26 cellular contexts compared by ENCODE assay signal in the genomic region with DNA sequence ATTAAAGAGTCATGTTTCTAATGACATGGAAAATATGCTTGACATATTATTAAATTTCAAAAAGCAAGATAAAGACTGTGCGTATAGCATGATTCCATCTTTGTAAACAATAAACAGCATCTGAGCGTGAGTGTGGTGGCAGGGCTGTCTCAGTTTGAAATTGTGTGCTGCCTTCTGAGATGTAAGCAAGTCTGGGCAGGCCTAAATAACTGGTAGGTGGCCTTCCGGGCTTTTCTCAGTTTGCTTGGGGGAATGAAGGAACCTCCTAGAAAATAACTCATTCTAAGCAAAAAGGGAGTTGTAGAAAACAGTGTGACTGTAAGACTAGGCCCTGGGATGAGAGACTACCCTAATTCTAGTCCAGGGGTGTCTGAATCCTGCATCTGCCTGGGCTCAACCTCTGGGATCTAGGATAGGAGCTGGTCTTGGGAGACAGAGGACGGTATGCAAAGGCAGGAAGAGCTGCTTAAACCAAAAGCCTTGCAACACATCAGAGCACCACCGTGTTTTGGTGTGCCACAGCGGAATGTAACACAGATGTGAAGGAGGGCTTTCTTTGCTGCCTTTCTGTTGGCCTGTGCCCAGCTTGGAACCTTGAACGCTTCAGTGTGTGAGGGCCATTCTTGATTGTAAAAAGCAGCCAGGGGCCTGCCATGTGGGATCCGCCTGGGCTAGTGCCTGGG.
A peak's percentile ranks its signal among the peaks of the same experiment; 100 is the strongest.
DNase-seq lines count a peak whose midpoint lies in the region; ATAC-seq and TF ChIP-seq lines count a peak whose summit lies in the region.
"Had no signal": no experiment of that assay in that cellular context is flagged by ENCODE, and none has a peak within 500 bp of the region (broad histone marks: within the 10 kb centered on the region; RNA-seq: fewer than 3 reads in every experiment).

No MANE protein-coding gene starts in this region.

- H3K36me3 ChIP-seq in SK-N-MC (ENCODE audit: insufficient read depth, low read length) (no peaks in the 10 kb centered on the region), trophoblast cell (ENCODE audit: control insufficient read depth in 1 of 2, insufficient read depth in 2 of 2, low read length in 2 of 2) (no peaks in the 10 kb centered on the region), aorta (ENCODE audit: control insufficient read depth in 1 of 2, insufficient read depth in 2 of 2, low read length in 1 of 2) (no peaks in the 10 kb centered on the region)
- H3K36me3 ChIP-seq: ascending aorta, suprapubic skin had no signal

- H2BK120ac ChIP-seq in trophoblast cell (ENCODE audit: insufficient read depth, low read length, poor library complexity), result peak overlapping the region; percentile 26

- no peak overlapping the region for H3K4me3 ChIP-seq in HFF-Myc (replicated peaks; ENCODE audit: low read depth, low read length)
- no peak overlapping the region for H3K4me3 ChIP-seq in SK-N-MC
- no peak overlapping the region for H3K4me3 ChIP-seq in trophoblast cell (ENCODE audit: low read depth, low read length)
- H3K4me3 ChIP-seq in aorta (ENCODE audit: low read length in 2 of 2), result no peak overlapping the region
- H3K4me3 ChIP-seq: ascending aorta, mucosa of descending colon, suprapubic skin had no signal

- H3K9me3 ChIP-seq in SK-N-MC (ENCODE audit: low read depth, low read length) (no peaks in the 10 kb centered on the region), trophoblast cell (ENCODE audit: insufficient read depth, low read depth, low read length) (peaks cover 3% of the 10 kb centered on the region), aorta (ENCODE audit: control insufficient read depth, low read length) (no peaks in the 10 kb centered on the region)
- H3K9me3 ChIP-seq: ascending aorta, mucosa of descending colon, suprapubic skin had no signal

- H3K4me1 ChIP-seq in trophoblast cell (ENCODE audit: control insufficient read depth in 1 of 2, insufficient read depth in 2 of 2, low read length in 2 of 2), result peaks cover 0 to 4% of the 10 kb centered on the region in 2 experiments
- no peaks in the 10 kb centered on the region for H3K4me1 ChIP-seq in aorta (ENCODE audit: control insufficient read depth in 1 of 2, insufficient read depth in 2 of 2, low read length in 2 of 2)
- H3K4me1 ChIP-seq: ascending aorta, suprapubic skin had no signal

- H4K8ac ChIP-seq in trophoblast cell (ENCODE audit: low read depth, low read length), result peak overlapping the region; percentile 30

- no peak overlapping the region for H3K23ac ChIP-seq in trophoblast cell (ENCODE audit: low read length)

- H2AFZ ChIP-seq in trophoblast cell (ENCODE audit: insufficient read depth, low read length, poor library complexity), result peak overlapping the region; percentile 20

- peak overlapping the region; percentile 55 for H2BK5ac ChIP-seq in trophoblast cell (ENCODE audit: low read depth, low read length, poor library complexity)

- H2AK5ac ChIP-seq in trophoblast cell (ENCODE audit: low read length), result no peak overlapping the region

- ATAC-seq in aorta (ENCODE audit: low FRiP score), result no peak
- ATAC-seq: activated CD4-positive, alpha-beta T cell treated with anti-CD3 and anti-CD28 coated beads for 36 hours; mucosa of descending colon; sciatic nerve; SK-N-SH treated with all-trans-retinoic acid at 6 μM for 48 hours; stimulated activated naive B cell treated with anti-CD40 and anti-IgM and Interleukin-4, amounts not matched to agents 10 μg/mL and 1 μg/mL and 100 μg/mL, for 72 hours; T-helper 17 cell had no signal

- 0 out of 2 replicates have a peak overlapping the region, but pooled peaks have one; percentile 25 for H3K27ac ChIP-seq in SK-N-MC
- peak overlapping the region; percentile 55 for H3K27ac ChIP-seq in epithelial cell of prostate
- H3K27ac ChIP-seq in trophoblast cell (ENCODE audit: low read depth, low read length), result no peak overlapping the region
- H3K27ac ChIP-seq in aorta (ENCODE audit: low read depth in 1 of 2, low read length in 2 of 2), result no peak overlapping the region
- H3K27ac ChIP-seq: ascending aorta, C4-2B, suprapubic skin had no signal

- H3K18ac ChIP-seq in trophoblast cell (ENCODE audit: low read length), result no peak overlapping the region

- no peak overlapping the region for H3K14ac ChIP-seq in trophoblast cell (ENCODE audit: low read length)

- no peak overlapping the region for H3K9ac ChIP-seq in SK-N-MC (ENCODE audit: insufficient read length)
- H3K9ac ChIP-seq in trophoblast cell (ENCODE audit: low read length), result no peak overlapping the region

- TF ChIP-seq CTCF in HFF-Myc (IDR thresholded peaks at IDR 0.05; ENCODE audit: low read depth, low read length, missing control alignments), result no peak

- H3K4ac ChIP-seq in trophoblast cell (ENCODE audit: low read depth, low read length), result no peak overlapping the region

- no peaks in the 10 kb centered on the region for H3K27me3 ChIP-seq in trophoblast cell (ENCODE audit: insufficient read depth, low read length)
- no peaks in the 10 kb centered on the region for H3K27me3 ChIP-seq in aorta (ENCODE audit: control insufficient read depth in 1 of 2, insufficient read depth in 2 of 2, low read length in 1 of 2)
- H3K27me3 ChIP-seq: ascending aorta, suprapubic skin had no signal

- no peak overlapping the region for H3K4me2 ChIP-seq in trophoblast cell (ENCODE audit: low read length)

- no CpG with 5 or more reads among the region's 8 CpGs for WGBS in trophoblast cell (ENCODE audit: extremely low coverage, insufficient coverage, insufficient read length)
- 74 to 79% methylated on average over 8 of the region's 8 CpGs for WGBS in aorta, 2 donors

- H3K79me1 ChIP-seq in trophoblast cell (ENCODE audit: low read length), result peaks cover 4% of the 10 kb centered on the region

- H4K91ac ChIP-seq in trophoblast cell (ENCODE audit: low read depth, low read length), result peak overlapping the region; percentile 10

- H2BK12ac ChIP-seq in trophoblast cell (ENCODE audit: low read length), result peak overlapping the region; percentile 82

- intact Hi-C loops in aorta (cut with DNase I), result no loop called here

- H4K12ac ChIP-seq in trophoblast cell (ENCODE audit: low read depth, low read length), result no peak overlapping the region

- no peaks in the 10 kb centered on the region for H3K79me2 ChIP-seq in trophoblast cell (ENCODE audit: control insufficient read depth, insufficient read depth, low read length, poor library complexity)

- peak; percentile 30 for DNase-seq in HFF-Myc (ENCODE audit: extremely low read depth, low read depth)
- DNase-seq in SK-N-MC (ENCODE audit: low read depth, low spot score), result no peak
- DNase-seq in epithelial cell of prostate (ENCODE audit: low read depth, low spot score), result no peak
- DNase-seq in trophoblast cell, result peak; percentile 2 to 12
- no peak for DNase-seq in aorta
- DNase-seq in NCI-H146 treated with DMSO at 0.1 percent for 48 hours (lab: John Stamatoyannopoulos, UW; ENCODE audit: unreplicated experiment), result no peak
- DNase-seq in NCI-H2029 (lab: John Stamatoyannopoulos, UW), result no peak
- DNase-seq: activated CD4-positive, alpha-beta T cell treated with anti-CD3 and anti-CD28 coated beads for 36 hours; activated effector memory CD4-positive, alpha-beta T cell treated with Interleukin-2 at 50 U/mL for 16 hours; activated naive CD8-positive, alpha-beta T cell treated with anti-CD3 and anti-CD28 coated beads for 36 hours; activated T-cell treated with anti-CD3 and anti-CD28 coated beads for 4 hours; Calu3; DND-41; kidney; MM.1S; mucosa of descending colon; nephron progenitor cell; posterior cingulate gyrus; stimulated activated CD4-positive, alpha-beta T cell treated with anti-CD3 and anti-CD28 coated beads, Interleukin-4, amount 100 ng/mL, for 4 hours; stimulated activated naive B cell treated with anti-CD40 and anti-IgM and Interleukin-4, amounts not matched to agents 10 μg/mL and 1 μg/mL and 100 μg/mL, for 72 hours; T-helper 17 cell had no signal

Comparison
In these comparisons a context has a peak if more than half of its experiments do, and no peak if none do; other contexts are left out.
1. DNase-seq: peak in HFF-Myc (single experiment) and trophoblast cell (2 of 2); none in SK-N-MC (single experiment), epithelial cell of prostate (single experiment), aorta (0 of 2), NCI-H146 treated with DMSO at 0.1 percent for 48 hours (single experiment) and NCI-H2029 (single experiment).
2. H3K27ac ChIP-seq: peak in SK-N-MC (single experiment) and epithelial cell of prostate (single experiment); none in trophoblast cell (single experiment) and aorta (0 of 2).